20 cellular contexts compared by ENCODE assay signal in genomic region chr11:102411142-102411541, GRCh38.
"Had no signal": no experiment of that assay in that cellular context is flagged by ENCODE, and none has a peak within 500 bp of the region (broad histone marks: within the 10 kb centered on the region; RNA-seq: fewer than 3 reads in every experiment).

No MANE protein-coding gene starts in this region.

- H3K4me1 ChIP-seq: gastrocnemius medialis, neural progenitor cell had no signal

- H3K9me3 ChIP-seq: body of pancreas, esophagus squamous epithelium, gastrocnemius medialis, sigmoid colon, thoracic aorta, upper lobe of right lung had no signal

- DNase-seq: activated CD4-positive, alpha-beta T cell treated with anti-CD3 and anti-CD28 coated beads, Interleukin-2, amount 50 U/mL, for 4 hours; activated naive CD4-positive, alpha-beta T cell; anterior cingulate cortex; body of pancreas; cortex of kidney; endodermal cell; esophagus squamous epithelium; gastrocnemius medialis; hypothalamus; posterior cingulate gyrus; sigmoid colon; stimulated activated CD4-positive, alpha-beta T cell treated with anti-CD3 and anti-CD28 coated beads, Interleukin-2, amount 100 ng/mL, for 48 hours; stimulated activated CD8-positive, alpha-beta memory T cell treated with anti-CD3 and anti-CD28 coated beads, Interleukin-4, amount 100 ng/mL, for 48 hours; stimulated activated naive B cell treated with anti-CD40 and anti-IgM and Interleukin-4, amounts not matched to agents 10 μg/mL and 1 μg/mL and 100 μg/mL, for 72 hours; T-helper 1 cell; T-helper 9 cell; upper lobe of right lung had no signal

- H3K4me1 Mint-ChIP-seq: neural progenitor cell had no signal

- H3K27ac Mint-ChIP-seq: neural progenitor cell; stimulated activated naive B cell treated with anti-CD40 and anti-IgM and Interleukin-4, amounts not matched to agents 10 μg/mL and 1 μg/mL and 100 μg/mL, for 72 hours had no signal

- H3K27me3 Mint-ChIP-seq: stimulated activated naive B cell treated with anti-CD40 and anti-IgM and Interleukin-4, amounts not matched to agents 10 μg/mL and 1 μg/mL and 100 μg/mL, for 72 hours had no signal

- H3K36me3 ChIP-seq: cardiac muscle cell, gastrocnemius medialis, neural progenitor cell, thoracic aorta had no signal

- H3K4me3 Mint-ChIP-seq: endodermal cell; neural progenitor cell; stimulated activated naive B cell treated with anti-CD40 and anti-IgM and Interleukin-4, amounts not matched to agents 10 μg/mL and 1 μg/mL and 100 μg/mL, for 72 hours had no signal

- H3K4me3 ChIP-seq: body of pancreas, cardiac muscle cell, esophagus squamous epithelium, gastrocnemius medialis, neural progenitor cell, sigmoid colon, thoracic aorta, upper lobe of right lung had no signal

- ATAC-seq: body of pancreas; gastrocnemius medialis; stimulated activated naive B cell treated with anti-CD40 and anti-IgM and Interleukin-4, amounts not matched to agents 10 μg/mL and 1 μg/mL and 100 μg/mL, for 72 hours; upper lobe of right lung had no signal

- H3K27me3 ChIP-seq: body of pancreas, cardiac muscle cell, esophagus squamous epithelium, gastrocnemius medialis, neural progenitor cell, sigmoid colon, upper lobe of right lung had no signal
